ENCODE assay signal across 1 cellular context in genomic region chr6:157503018-157503747, GRCh38.
TF ChIP-seq lines count a peak whose summit lies in the region.

No MANE protein-coding gene starts in this region.

TF ChIP-seq in K562, 482 proteins besides CTCF, POLR2A, EP300 and RAD21 (continued from another document and continues in another):
- TF ChIP-seq ZFP1 (CRISPR knock-in tag; IDR thresholded peaks at IDR 0.05) (no peak), ZBTB17 (CRISPR knock-in tag; IDR thresholded peaks at IDR 0.05) (no peak), FIP1L1 (IDR thresholded peaks at IDR 0.05; ENCODE audit: low read depth, low read length, poor library complexity, severe bottlenecking) (no peak), RB1 (IDR thresholded peaks at IDR 0.05; ENCODE audit: low read depth) (no peak), CBX2 (IDR thresholded peaks at IDR 0.05; ENCODE audit: insufficient read depth, low read length, poor library complexity, severe bottlenecking) (no peak), CHD2 (IDR thresholded peaks at IDR 0.05; ENCODE audit: low read depth, low read length) (no peak), TFAM (CRISPR knock-in tag; conservative IDR thresholded peaks at IDR 0.05) (no peak), NFE2L1 (tag; IDR thresholded peaks at IDR 0.05; ENCODE audit: borderline replicate concordance, low read depth) (no peak), ZNF79 (CRISPR knock-in tag; IDR thresholded peaks at IDR 0.05; ENCODE audit: low read depth) (no peak), SMARCA4 (IDR thresholded peaks at IDR 0.05) (no peak), SP2 (IDR thresholded peaks at IDR 0.05; ENCODE audit: extremely low read depth, low read depth, low read length, poor library complexity, severe bottlenecking) (no peak), ZBTB2 (IDR thresholded peaks at IDR 0.05) (no peak), TEAD4 (IDR thresholded peaks at IDR 0.05; ENCODE audit: low read length) (0 out of 2 replicates have a peak, but pooled peaks have one; percentile 17), TEAD4 (CRISPR knock-in tag; IDR thresholded peaks at IDR 0.05; ENCODE audit: borderline replicate concordance) (no peak), EWSR1 (IDR thresholded peaks at IDR 0.05; ENCODE audit: borderline replicate concordance, low read depth, partially characterized antibody) (no peak), CEBPZ (IDR thresholded peaks at IDR 0.05; ENCODE audit: borderline replicate concordance, low read depth, low read length) (no peak), POLR2H (tag; IDR thresholded peaks at IDR 0.05; ENCODE audit: low read depth) (no peak), MAX (CRISPR knock-in tag; IDR thresholded peaks at IDR 0.05) (peak; percentile 95), MGA (IDR thresholded peaks at IDR 0.05) (peak; percentile 65), ZFPM2 (CRISPR knock-in tag; IDR thresholded peaks at IDR 0.05) (no peak), TAL1 (IDR thresholded peaks at IDR 0.05) (peak; percentile 38; the same call in 1 of the 2 replicates), ZNF395 (CRISPR knock-in tag; IDR thresholded peaks at IDR 0.05) (no peak), YY1 (IDR thresholded peaks at IDR 0.05; ENCODE audit: borderline replicate concordance in 1 of 3, control insufficient read depth in 1 of 3, extremely low read depth in 1 of 3, insufficient read depth in 3 of 3, insufficient read length in 1 of 3, insufficient replicate concordance in 2 of 3, low read depth in 1 of 3, low read length in 2 of 3) (peak in 1 of 3 experiments; percentile 6), HDGF (IDR thresholded peaks at IDR 0.05) (no peak), SRSF3 (IDR thresholded peaks at IDR 0.05; ENCODE audit: insufficient read depth, low read length) (no peak), ZNF311 (CRISPR knock-in tag; IDR thresholded peaks at IDR 0.05) (no peak), BRD4 (IDR thresholded peaks at IDR 0.05) (no peak), NUFIP1 (IDR thresholded peaks at IDR 0.05; ENCODE audit: partially characterized antibody) (no peak), ARID1B (IDR thresholded peaks at IDR 0.05) (0 out of 2 replicates have a peak, but pooled peaks have one; percentile 23), USF1 (CRISPR knock-in tag; IDR thresholded peaks at IDR 0.05) (no peak), CBFA2T3 (IDR thresholded peaks at IDR 0.05) (peak; percentile 56), FOXP1 (CRISPR knock-in tag; IDR thresholded peaks at IDR 0.05) (no peak), SIN3A (IDR thresholded peaks at IDR 0.05; ENCODE audit: borderline replicate concordance in 2 of 2, control insufficient read depth in 1 of 2, low read depth in 2 of 2, low read length in 2 of 2) (no peak), C11orf30 (IDR thresholded peaks at IDR 0.05; ENCODE audit: low read depth) (no peak), TRIM24 (IDR thresholded peaks at IDR 0.05) (peak in 1 of 2 experiments; percentile 15; a peak in 1 of 4 replicates), TCF3 (CRISPR knock-in tag; IDR thresholded peaks at IDR 0.05) (peak; percentile 52; the same call in 1 of the 2 replicates), CEBPG (CRISPR knock-in tag; IDR thresholded peaks at IDR 0.05) (peak; percentile 53; the same call in 1 of the 2 replicates), CEBPG (tag; conservative IDR thresholded peaks at IDR 0.05 in 1 of 2, IDR thresholded peaks at IDR 0.05 in 1 of 2) (no peak), ZKSCAN3 (CRISPR knock-in tag; IDR thresholded peaks at IDR 0.05) (no peak), MYNN (IDR thresholded peaks at IDR 0.05) (no peak), MYNN (CRISPR knock-in tag; IDR thresholded peaks at IDR 0.05) (no peak), DEAF1 (CRISPR knock-in tag; IDR thresholded peaks at IDR 0.05) (no peak), NR3C1 (CRISPR knock-in tag; IDR thresholded peaks at IDR 0.05) (no peak), FOXA1 (IDR thresholded peaks at IDR 0.05; ENCODE audit: borderline replicate concordance) (no peak), KAT7 (CRISPR knock-in tag; IDR thresholded peaks at IDR 0.05; ENCODE audit: borderline replicate concordance) (no peak), HNRNPLL (IDR thresholded peaks at IDR 0.05; ENCODE audit: low read depth, low read length, poor library complexity, severe bottlenecking) (no peak), FOSL1 (tag; conservative IDR thresholded peaks at IDR 0.05) (no peak), CCNT2 (IDR thresholded peaks at IDR 0.05; ENCODE audit: borderline replicate concordance, extremely low read depth, insufficient read length, low read depth, low read length) (no peak), HIVEP1 (CRISPR knock-in tag; IDR thresholded peaks at IDR 0.05) (no peak), PYGO2 (tag; IDR thresholded peaks at IDR 0.05) (no peak)
